In genomic region chr4:10554694-10555093, GRCh38 we compare ENCODE assay signal across 8 cellular contexts.
DNase-seq lines count a peak whose midpoint lies in the region; ATAC-seq and TF ChIP-seq lines count a peak whose summit lies in the region.

No MANE protein-coding gene starts in this region.

- DNase-seq in COR-L47 (lab: John Stamatoyannopoulos, UW), result peak; percentile 59
- DNase-seq in HL-60 (ENCODE audit: low read depth in 1 of 2, low spot score in 1 of 2), result peak; percentile 27 to 28
- DNase-seq in NOMO-1 treated with DMSO at 0.1 percent for 48 hours (lab: John Stamatoyannopoulos, UW; ENCODE audit: unreplicated experiment), result peak; percentile 49
- peak; percentile 59 to 65 for DNase-seq in activated T-cell treated with anti-CD3 and anti-CD28 coated beads, Interleukin-2, amount 50 U/mL, for 48 hours
- peak; percentile 51 to 81 for DNase-seq in foreskin fibroblast
- peak; percentile 8 for DNase-seq in occipital lobe (lab: John Stamatoyannopoulos, UW)
- no peak for DNase-seq in NK-92 treated with Interleukin-12 subunit alpha and Interleukin-12 subunit beta, amount 100 ng/mL, for 24 hours (lab: John Stamatoyannopoulos, UW)

- H3K4me3 ChIP-seq in HL-60 (replicated peaks; ENCODE audit: insufficient read depth, low read length) (no peak overlapping the region), foreskin fibroblast (ENCODE audit: low read depth in 1 of 2, low read length in 2 of 2) (no peak overlapping the region)

- TF ChIP-seq CTCF in HL-60 (IDR thresholded peaks at IDR 0.05; ENCODE audit: insufficient read depth, low read length) (peak; percentile 62), foreskin fibroblast (IDR thresholded peaks at IDR 0.05; ENCODE audit: low read depth, low read length) (peak; percentile 90)

- H3K27me3 ChIP-seq in HL-60 (ENCODE audit: insufficient read depth, poor library complexity, severe bottlenecking), result no peaks in the 10 kb centered on the region

- no peak overlapping the region for H3K27ac ChIP-seq in HL-60 (replicated peaks)

- ATAC-seq in GM19467 (IDR thresholded peaks at IDR 0.05; ENCODE audit: unreplicated experiment), result peak; percentile 66
